Comparison of ENCODE assay signal across 21 cellular contexts in genomic region chr5:135694906-135695305, GRCh38.
"Had no signal": no experiment of that assay in that cellular context is flagged by ENCODE, and none has a peak within 500 bp of the region (broad histone marks: within the 10 kb centered on the region; RNA-seq: fewer than 3 reads in every experiment).

No MANE protein-coding gene starts in this region.

- H3K4me3 Mint-ChIP-seq: memory B cell; natural killer cell; stimulated activated memory B cell treated with anti-CD40 and anti-IgM and Interleukin-4, amounts not matched to agents 10 μg/mL and 1 μg/mL and 100 μg/mL, for 72 hours had no signal

- H3K9ac ChIP-seq: parathyroid adenoma had no signal

- H3K27ac Mint-ChIP-seq: memory B cell; natural killer cell; progenitor cell of endocrine pancreas; stimulated activated memory B cell treated with anti-CD40 and anti-IgM and Interleukin-4, amounts not matched to agents 10 μg/mL and 1 μg/mL and 100 μg/mL, for 72 hours had no signal

- H3K9me3 ChIP-seq: esophagus squamous epithelium, lower lobe of right lung, neutrophil, sigmoid colon, testis, tibial artery, upper lobe of left lung, uterus had no signal

- H3K9me3 Mint-ChIP-seq: memory B cell; natural killer cell; stimulated activated memory B cell treated with anti-CD40 and anti-IgM and Interleukin-4, amounts not matched to agents 10 μg/mL and 1 μg/mL and 100 μg/mL, for 72 hours had no signal

- DNase-seq: dorsolateral prefrontal cortex; effector CD8-positive, alpha-beta T cell; esophagus squamous epithelium; foreskin melanocyte; glutamatergic neuron; left ventricle myocardium superior; lower lobe of right lung; natural killer cell; sigmoid colon; stimulated activated CD4-positive, alpha-beta T cell treated with anti-CD3 and anti-CD28 coated beads, Interleukin-4, amount 100 ng/mL, for 4 hours; stimulated activated naive CD8-positive, alpha-beta T cell treated with anti-CD3 and anti-CD28 coated beads, Interleukin-15, Interleukin-2, amounts not matched to agents 100 U/mL and 50 U/mL, for 24 hours; substantia nigra; testis; tibial artery; uterus had no signal

- H3K4me3 ChIP-seq: dorsolateral prefrontal cortex, esophagus squamous epithelium, lower lobe of right lung, sigmoid colon, testis, tibial artery, upper lobe of left lung, uterus had no signal

- H3K36me3 ChIP-seq: esophagus squamous epithelium, lower lobe of right lung, neutrophil, sigmoid colon, tibial artery, upper lobe of left lung, uterus had no signal

- H2AFZ ChIP-seq: parathyroid adenoma had no signal

- H3K4me1 Mint-ChIP-seq: memory B cell; natural killer cell; stimulated activated memory B cell treated with anti-CD40 and anti-IgM and Interleukin-4, amounts not matched to agents 10 μg/mL and 1 μg/mL and 100 μg/mL, for 72 hours had no signal

- H3K36me3 Mint-ChIP-seq: memory B cell; natural killer cell; stimulated activated memory B cell treated with anti-CD40 and anti-IgM and Interleukin-4, amounts not matched to agents 10 μg/mL and 1 μg/mL and 100 μg/mL, for 72 hours had no signal

- H3K27ac ChIP-seq: dorsolateral prefrontal cortex, esophagus squamous epithelium, lower lobe of right lung, neutrophil, parathyroid adenoma, sigmoid colon, testis, tibial artery, upper lobe of left lung, uterus had no signal

- ATAC-seq: left ventricle myocardium superior; lower lobe of right lung; natural killer cell; stimulated activated memory B cell treated with anti-CD40 and anti-IgM and Interleukin-4, amounts not matched to agents 10 μg/mL and 1 μg/mL and 100 μg/mL, for 72 hours; stimulated activated naive CD8-positive, alpha-beta T cell treated with anti-CD3 and anti-CD28 coated beads, Interleukin-15, Interleukin-2, amounts not matched to agents 100 U/mL and 50 U/mL, for 24 hours had no signal

- H3K27me3 ChIP-seq: esophagus squamous epithelium, sigmoid colon, testis, upper lobe of left lung, uterus had no signal

- H3K4me1 ChIP-seq: lower lobe of right lung, parathyroid adenoma, sigmoid colon, testis, upper lobe of left lung, uterus had no signal
